3 cellular contexts compared by ENCODE assay signal in the genomic region with DNA sequence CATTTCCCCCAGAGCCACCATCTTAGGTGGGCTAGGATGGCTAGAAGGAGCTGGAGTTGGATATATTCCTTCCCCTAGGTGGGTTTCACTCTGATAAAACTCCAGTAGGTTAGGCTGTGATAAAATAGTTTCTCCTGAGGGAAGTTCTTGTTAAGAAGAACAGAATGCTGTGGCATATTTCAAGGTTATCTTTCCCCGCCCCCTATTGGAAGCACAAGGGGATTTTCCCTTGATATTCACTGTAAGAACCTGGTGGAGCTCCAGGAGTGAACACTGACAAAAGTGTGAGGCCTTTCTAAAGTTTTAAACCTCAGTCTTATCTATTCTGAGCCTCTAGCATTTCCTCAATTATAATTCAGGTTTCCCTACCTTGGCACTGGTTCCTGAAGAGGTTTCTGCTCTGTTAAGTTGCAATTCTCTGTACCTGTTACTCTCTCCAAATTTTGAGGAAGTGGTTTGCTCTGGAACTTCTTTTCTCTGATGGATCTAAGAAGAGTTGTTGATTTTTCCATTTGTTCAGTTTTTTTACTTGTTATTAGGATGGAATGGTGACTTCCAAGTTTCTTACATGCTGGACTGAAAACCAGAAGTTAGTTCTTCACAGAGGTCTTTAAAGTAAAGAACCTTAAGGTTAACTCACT.
TF ChIP-seq lines count a peak whose summit lies in the region.

No MANE protein-coding gene starts in this region.

TF ChIP-seq in SK-N-SH, 30 proteins besides CTCF, POLR2A, EP300 and RAD21 (continued from another document):
- TF ChIP-seq USF1 (IDR thresholded peaks at IDR 0.05; ENCODE audit: borderline replicate concordance, low read depth), result no peak
- TF ChIP-seq, protein P1, sequence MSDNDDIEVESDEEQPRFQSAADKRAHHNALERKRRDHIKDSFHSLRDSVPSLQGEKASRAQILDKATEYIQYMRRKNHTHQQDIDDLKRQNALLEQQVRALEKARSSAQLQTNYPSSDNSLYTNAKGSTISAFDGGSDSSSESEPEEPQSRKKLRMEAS (IDR thresholded peaks at IDR 0.05; ENCODE audit: low read depth), result no peak
- TF ChIP-seq, protein P2, sequence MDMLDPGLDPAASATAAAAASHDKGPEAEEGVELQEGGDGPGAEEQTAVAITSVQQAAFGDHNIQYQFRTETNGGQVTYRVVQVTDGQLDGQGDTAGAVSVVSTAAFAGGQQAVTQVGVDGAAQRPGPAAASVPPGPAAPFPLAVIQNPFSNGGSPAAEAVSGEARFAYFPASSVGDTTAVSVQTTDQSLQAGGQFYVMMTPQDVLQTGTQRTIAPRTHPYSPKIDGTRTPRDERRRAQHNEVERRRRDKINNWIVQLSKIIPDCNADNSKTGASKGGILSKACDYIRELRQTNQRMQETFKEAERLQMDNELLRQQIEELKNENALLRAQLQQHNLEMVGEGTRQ (IDR thresholded peaks at IDR 0.05; ENCODE audit: borderline replicate concordance, low read depth, low read length), result no peak
- TF ChIP-seq NFIC (IDR thresholded peaks at IDR 0.05; ENCODE audit: borderline replicate concordance), result no peak
- no peak for TF ChIP-seq CHD2 (IDR thresholded peaks at IDR 0.05; ENCODE audit: low read length, partially characterized antibody)
- TF ChIP-seq YY1 (IDR thresholded peaks at IDR 0.05; ENCODE audit: low read depth), result no peak
- TF ChIP-seq, protein P3, sequence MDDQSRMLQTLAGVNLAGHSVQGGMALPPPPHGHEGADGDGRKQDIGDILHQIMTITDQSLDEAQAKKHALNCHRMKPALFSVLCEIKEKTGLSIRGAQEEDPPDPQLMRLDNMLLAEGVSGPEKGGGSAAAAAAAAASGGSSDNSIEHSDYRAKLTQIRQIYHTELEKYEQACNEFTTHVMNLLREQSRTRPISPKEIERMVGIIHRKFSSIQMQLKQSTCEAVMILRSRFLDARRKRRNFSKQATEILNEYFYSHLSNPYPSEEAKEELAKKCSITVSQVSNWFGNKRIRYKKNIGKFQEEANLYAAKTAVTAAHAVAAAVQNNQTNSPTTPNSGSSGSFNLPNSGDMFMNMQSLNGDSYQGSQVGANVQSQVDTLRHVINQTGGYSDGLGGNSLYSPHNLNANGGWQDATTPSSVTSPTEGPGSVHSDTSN (IDR thresholded peaks at IDR 0.05), result no peak
- TF ChIP-seq MEF2A (IDR thresholded peaks at IDR 0.05; ENCODE audit: borderline replicate concordance, low read depth), result no peak
- TF ChIP-seq SIN3A (IDR thresholded peaks at IDR 0.05; ENCODE audit: borderline replicate concordance, low read depth, low read length), result no peak
- no peak for TF ChIP-seq FOXJ3 (CRISPR knock-in tag; IDR thresholded peaks at IDR 0.05)
- no peak for TF ChIP-seq SMC3 (IDR thresholded peaks at IDR 0.05; ENCODE audit: low read depth, low read length)
- no peak for TF ChIP-seq RCOR1 (IDR thresholded peaks at IDR 0.05; ENCODE audit: low read length)
- no peak for TF ChIP-seq ZBTB33 (IDR thresholded peaks at IDR 0.05; ENCODE audit: borderline replicate concordance, low read depth)
- TF ChIP-seq FOXM1 (IDR thresholded peaks at IDR 0.05; ENCODE audit: low read depth), result no peak
- TF ChIP-seq EZH2phosphoT487 (IDR thresholded peaks at IDR 0.05; ENCODE audit: borderline replicate concordance, low read depth), result no peak
- no peak for TF ChIP-seq GABPA (IDR thresholded peaks at IDR 0.05; ENCODE audit: low read depth)

TF ChIP-seq in SK-N-SH treated with all-trans-retinoic acid at 6 μM for 48 hours, 23 proteins besides CTCF, POLR2A, EP300 and RAD21 (continued from another document):
- TF ChIP-seq, protein P4, sequence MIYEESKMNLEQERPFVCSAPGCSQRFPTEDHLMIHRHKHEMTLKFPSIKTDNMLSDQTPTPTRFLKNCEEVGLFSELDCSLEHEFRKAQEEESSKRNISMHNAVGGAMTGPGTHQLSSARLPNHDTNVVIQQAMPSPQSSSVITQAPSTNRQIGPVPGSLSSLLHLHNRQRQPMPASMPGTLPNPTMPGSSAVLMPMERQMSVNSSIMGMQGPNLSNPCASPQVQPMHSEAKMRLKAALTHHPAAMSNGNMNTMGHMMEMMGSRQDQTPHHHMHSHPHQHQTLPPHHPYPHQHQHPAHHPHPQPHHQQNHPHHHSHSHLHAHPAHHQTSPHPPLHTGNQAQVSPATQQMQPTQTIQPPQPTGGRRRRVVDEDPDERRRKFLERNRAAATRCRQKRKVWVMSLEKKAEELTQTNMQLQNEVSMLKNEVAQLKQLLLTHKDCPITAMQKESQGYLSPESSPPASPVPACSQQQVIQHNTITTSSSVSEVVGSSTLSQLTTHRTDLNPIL (CRISPR knock-in tag; IDR thresholded peaks at IDR 0.05; ENCODE audit: low read depth), result no peak
- TF ChIP-seq ZNF70 (CRISPR knock-in tag; IDR thresholded peaks at IDR 0.05) (no peak), PATZ1 (CRISPR knock-in tag; IDR thresholded peaks at IDR 0.05; ENCODE audit: borderline replicate concordance) (no peak), ZC3H10 (CRISPR knock-in tag; IDR thresholded peaks at IDR 0.05) (no peak), ZNF565 (CRISPR knock-in tag; conservative IDR thresholded peaks at IDR 0.05; ENCODE audit: low read depth) (no peak), ZFP3 (CRISPR knock-in tag; IDR thresholded peaks at IDR 0.05) (no peak), ZFP30 (CRISPR knock-in tag; IDR thresholded peaks at IDR 0.05) (no peak), CSRNP3 (CRISPR knock-in tag; IDR thresholded peaks at IDR 0.05) (no peak), PPARA (CRISPR knock-in tag; IDR thresholded peaks at IDR 0.05; ENCODE audit: borderline replicate concordance) (no peak), TCF4 (CRISPR knock-in tag; IDR thresholded peaks at IDR 0.05; ENCODE audit: borderline replicate concordance) (no peak), TOX (CRISPR knock-in tag; IDR thresholded peaks at IDR 0.05; ENCODE audit: borderline replicate concordance) (no peak), BACH2 (CRISPR knock-in tag; IDR thresholded peaks at IDR 0.05; ENCODE audit: borderline replicate concordance) (no peak), RARB (CRISPR knock-in tag; IDR thresholded peaks at IDR 0.05) (no peak)

TF ChIP-seq in H1, 55 proteins besides CTCF, POLR2A, EP300 and RAD21 (continued from another document):
- TF ChIP-seq, protein P5, sequence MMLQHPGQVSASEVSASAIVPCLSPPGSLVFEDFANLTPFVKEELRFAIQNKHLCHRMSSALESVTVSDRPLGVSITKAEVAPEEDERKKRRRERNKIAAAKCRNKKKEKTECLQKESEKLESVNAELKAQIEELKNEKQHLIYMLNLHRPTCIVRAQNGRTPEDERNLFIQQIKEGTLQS (IDR thresholded peaks at IDR 0.05; ENCODE audit: insufficient read depth, low read depth, low read length), result no peak
- TF ChIP-seq, protein P6, sequence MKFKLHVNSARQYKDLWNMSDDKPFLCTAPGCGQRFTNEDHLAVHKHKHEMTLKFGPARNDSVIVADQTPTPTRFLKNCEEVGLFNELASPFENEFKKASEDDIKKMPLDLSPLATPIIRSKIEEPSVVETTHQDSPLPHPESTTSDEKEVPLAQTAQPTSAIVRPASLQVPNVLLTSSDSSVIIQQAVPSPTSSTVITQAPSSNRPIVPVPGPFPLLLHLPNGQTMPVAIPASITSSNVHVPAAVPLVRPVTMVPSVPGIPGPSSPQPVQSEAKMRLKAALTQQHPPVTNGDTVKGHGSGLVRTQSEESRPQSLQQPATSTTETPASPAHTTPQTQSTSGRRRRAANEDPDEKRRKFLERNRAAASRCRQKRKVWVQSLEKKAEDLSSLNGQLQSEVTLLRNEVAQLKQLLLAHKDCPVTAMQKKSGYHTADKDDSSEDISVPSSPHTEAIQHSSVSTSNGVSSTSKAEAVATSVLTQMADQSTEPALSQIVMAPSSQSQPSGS (IDR thresholded peaks at IDR 0.05; ENCODE audit: low read length), result no peak
